1 cellular context compared by ENCODE assay signal in the genomic region with DNA sequence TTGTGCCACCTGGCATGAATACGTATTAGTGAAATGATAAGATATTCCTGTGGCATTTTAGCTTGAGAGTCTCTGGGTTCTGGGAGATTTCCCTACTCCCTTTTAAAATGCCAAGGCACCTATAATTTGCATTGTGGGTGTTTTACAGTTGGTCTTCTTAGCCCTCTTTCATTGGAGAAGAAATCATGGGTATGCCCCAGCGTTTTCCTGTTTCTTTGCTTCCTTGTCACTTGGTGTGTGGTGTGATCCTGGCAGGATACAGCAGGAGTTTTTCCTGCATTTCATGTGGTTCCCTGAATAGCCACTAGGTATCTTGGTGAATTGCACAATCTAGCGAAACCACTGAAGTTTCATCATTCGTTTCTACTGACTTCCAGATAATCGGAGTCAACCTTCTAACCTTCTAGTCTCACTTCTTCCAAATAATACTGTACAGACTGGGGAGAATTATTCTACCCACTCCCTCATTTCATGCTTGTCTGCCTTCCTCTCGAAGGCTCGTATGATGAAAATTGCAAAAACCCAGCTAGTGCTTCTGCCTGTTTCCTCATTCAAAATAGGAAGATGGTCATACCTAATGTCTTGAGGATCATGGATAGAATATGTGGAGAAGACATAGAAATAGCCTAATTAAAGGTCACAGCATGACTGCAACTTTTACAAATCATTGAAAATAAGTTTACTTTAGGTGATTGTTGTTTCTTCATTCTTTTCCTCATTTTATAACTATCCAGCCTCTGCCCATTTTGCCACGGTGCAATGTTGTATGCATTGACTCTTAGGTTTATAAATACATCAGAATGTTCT.
TF ChIP-seq lines count a peak whose summit lies in the region.

No MANE protein-coding gene starts in this region.

TF ChIP-seq in HepG2, 621 proteins besides CTCF, POLR2A, EP300 and RAD21 (continued from another document and continues in another):
- TF ChIP-seq, protein P1, sequence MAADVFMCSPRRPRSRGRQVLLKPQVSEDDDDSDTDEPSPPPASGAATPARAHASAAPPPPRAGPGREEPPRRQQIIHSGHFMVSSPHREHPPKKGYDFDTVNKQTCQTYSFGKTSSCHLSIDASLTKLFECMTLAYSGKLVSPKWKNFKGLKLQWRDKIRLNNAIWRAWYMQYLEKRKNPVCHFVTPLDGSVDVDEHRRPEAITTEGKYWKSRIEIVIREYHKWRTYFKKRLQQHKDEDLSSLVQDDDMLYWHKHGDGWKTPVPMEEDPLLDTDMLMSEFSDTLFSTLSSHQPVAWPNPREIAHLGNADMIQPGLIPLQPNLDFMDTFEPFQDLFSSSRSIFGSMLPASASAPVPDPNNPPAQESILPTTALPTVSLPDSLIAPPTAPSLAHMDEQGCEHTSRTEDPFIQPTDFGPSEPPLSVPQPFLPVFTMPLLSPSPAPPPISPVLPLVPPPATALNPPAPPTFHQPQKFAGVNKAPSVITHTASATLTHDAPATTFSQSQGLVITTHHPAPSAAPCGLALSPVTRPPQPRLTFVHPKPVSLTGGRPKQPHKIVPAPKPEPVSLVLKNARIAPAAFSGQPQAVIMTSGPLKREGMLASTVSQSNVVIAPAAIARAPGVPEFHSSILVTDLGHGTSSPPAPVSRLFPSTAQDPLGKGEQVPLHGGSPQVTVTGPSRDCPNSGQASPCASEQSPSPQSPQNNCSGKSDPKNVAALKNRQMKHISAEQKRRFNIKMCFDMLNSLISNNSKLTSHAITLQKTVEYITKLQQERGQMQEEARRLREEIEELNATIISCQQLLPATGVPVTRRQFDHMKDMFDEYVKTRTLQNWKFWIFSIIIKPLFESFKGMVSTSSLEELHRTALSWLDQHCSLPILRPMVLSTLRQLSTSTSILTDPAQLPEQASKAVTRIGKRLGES (CRISPR knock-in tag; IDR thresholded peaks at IDR 0.05; ENCODE audit: borderline replicate concordance), result no peak
- no peak for TF ChIP-seq ZC3H13 (CRISPR knock-in tag; IDR thresholded peaks at IDR 0.05)
- TF ChIP-seq, protein P2, sequence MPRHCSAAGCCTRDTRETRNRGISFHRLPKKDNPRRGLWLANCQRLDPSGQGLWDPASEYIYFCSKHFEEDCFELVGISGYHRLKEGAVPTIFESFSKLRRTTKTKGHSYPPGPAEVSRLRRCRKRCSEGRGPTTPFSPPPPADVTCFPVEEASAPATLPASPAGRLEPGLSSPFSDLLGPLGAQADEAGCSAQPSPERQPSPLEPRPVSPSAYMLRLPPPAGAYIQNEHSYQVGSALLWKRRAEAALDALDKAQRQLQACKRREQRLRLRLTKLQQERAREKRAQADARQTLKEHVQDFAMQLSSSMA (CRISPR knock-in tag; IDR thresholded peaks at IDR 0.05), result no peak
- TF ChIP-seq NFE2L1 (CRISPR knock-in tag; IDR thresholded peaks at IDR 0.05; ENCODE audit: borderline replicate concordance), result no peak
- no peak for TF ChIP-seq SMAD1 (CRISPR knock-in tag; IDR thresholded peaks at IDR 0.05; ENCODE audit: borderline replicate concordance, low read depth)
- TF ChIP-seq ZNF234 (CRISPR knock-in tag; conservative IDR thresholded peaks at IDR 0.05), result no peak
- TF ChIP-seq THAP11 (CRISPR knock-in tag; IDR thresholded peaks at IDR 0.05), result 0 out of 2 replicates have a peak, but pooled peaks have one; percentile 33
- no peak for TF ChIP-seq MTA3 (CRISPR knock-in tag; IDR thresholded peaks at IDR 0.05)
- peak; percentile 99 for TF ChIP-seq CEBPG (CRISPR knock-in tag; IDR thresholded peaks at IDR 0.05)
- no peak for TF ChIP-seq ZNF12 (CRISPR knock-in tag; IDR thresholded peaks at IDR 0.05)
- TF ChIP-seq, protein P3, sequence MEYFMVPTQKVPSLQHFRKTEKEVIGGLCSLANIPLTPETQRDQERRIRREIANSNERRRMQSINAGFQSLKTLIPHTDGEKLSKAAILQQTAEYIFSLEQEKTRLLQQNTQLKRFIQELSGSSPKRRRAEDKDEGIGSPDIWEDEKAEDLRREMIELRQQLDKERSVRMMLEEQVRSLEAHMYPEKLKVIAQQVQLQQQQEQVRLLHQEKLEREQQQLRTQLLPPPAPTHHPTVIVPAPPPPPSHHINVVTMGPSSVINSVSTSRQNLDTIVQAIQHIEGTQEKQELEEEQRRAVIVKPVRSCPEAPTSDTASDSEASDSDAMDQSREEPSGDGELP (IDR thresholded peaks at IDR 0.05; ENCODE audit: borderline replicate concordance, low read depth), result no peak
- TF ChIP-seq RXRB (CRISPR knock-in tag; IDR thresholded peaks at IDR 0.05; ENCODE audit: borderline replicate concordance), result no peak
- TF ChIP-seq, protein P4, sequence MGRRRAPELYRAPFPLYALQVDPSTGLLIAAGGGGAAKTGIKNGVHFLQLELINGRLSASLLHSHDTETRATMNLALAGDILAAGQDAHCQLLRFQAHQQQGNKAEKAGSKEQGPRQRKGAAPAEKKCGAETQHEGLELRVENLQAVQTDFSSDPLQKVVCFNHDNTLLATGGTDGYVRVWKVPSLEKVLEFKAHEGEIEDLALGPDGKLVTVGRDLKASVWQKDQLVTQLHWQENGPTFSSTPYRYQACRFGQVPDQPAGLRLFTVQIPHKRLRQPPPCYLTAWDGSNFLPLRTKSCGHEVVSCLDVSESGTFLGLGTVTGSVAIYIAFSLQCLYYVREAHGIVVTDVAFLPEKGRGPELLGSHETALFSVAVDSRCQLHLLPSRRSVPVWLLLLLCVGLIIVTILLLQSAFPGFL (CRISPR knock-in tag; IDR thresholded peaks at IDR 0.05), result no peak
- TF ChIP-seq HCFC1 (IDR thresholded peaks at IDR 0.05; ENCODE audit: low read depth, low read length), result no peak
- TF ChIP-seq AHR (CRISPR knock-in tag; IDR thresholded peaks at IDR 0.05), result no peak
- 0 out of 2 replicates have a peak, but pooled peaks have one; percentile 53 for TF ChIP-seq ZNF558 (CRISPR knock-in tag; IDR thresholded peaks at IDR 0.05; ENCODE audit: borderline replicate concordance)
- TF ChIP-seq SRSF4 (IDR thresholded peaks at IDR 0.05; ENCODE audit: low read depth, low read length, poor library complexity, severe bottlenecking), result no peak
- TF ChIP-seq ZNF296 (CRISPR knock-in tag; conservative IDR thresholded peaks at IDR 0.05), result no peak
- no peak for TF ChIP-seq RBAK (CRISPR knock-in tag; IDR thresholded peaks at IDR 0.05)
- TF ChIP-seq, protein P5, sequence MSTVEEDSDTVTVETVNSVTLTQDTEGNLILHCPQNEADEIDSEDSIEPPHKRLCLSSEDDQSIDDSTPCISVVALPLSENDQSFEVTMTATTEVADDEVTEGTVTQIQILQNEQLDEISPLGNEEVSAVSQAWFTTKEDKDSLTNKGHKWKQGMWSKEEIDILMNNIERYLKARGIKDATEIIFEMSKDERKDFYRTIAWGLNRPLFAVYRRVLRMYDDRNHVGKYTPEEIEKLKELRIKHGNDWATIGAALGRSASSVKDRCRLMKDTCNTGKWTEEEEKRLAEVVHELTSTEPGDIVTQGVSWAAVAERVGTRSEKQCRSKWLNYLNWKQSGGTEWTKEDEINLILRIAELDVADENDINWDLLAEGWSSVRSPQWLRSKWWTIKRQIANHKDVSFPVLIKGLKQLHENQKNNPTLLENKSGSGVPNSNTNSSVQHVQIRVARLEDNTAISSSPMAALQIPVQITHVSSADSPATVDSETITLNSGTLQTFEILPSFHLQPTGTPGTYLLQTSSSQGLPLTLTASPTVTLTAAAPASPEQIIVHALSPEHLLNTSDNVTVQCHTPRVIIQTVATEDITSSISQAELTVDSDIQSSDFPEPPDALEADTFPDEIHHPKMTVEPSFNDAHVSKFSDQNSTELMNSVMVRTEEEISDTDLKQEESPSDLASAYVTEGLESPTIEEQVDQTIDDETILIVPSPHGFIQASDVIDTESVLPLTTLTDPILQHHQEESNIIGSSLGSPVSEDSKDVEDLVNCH (CRISPR knock-in tag; IDR thresholded peaks at IDR 0.05), result no peak
- peak; percentile 24 for TF ChIP-seq TBL1XR1 (IDR thresholded peaks at IDR 0.05; ENCODE audit: borderline replicate concordance, low read length, partially characterized antibody)
- no peak for TF ChIP-seq HNRNPL (IDR thresholded peaks at IDR 0.05; ENCODE audit: low read depth, low read length)
- TF ChIP-seq ZNF713 (CRISPR knock-in tag; IDR thresholded peaks at IDR 0.05), result no peak
- no peak for TF ChIP-seq YEATS2 (CRISPR knock-in tag; IDR thresholded peaks at IDR 0.05; ENCODE audit: borderline replicate concordance)
- TF ChIP-seq ZNF775 (CRISPR knock-in tag; IDR thresholded peaks at IDR 0.05; ENCODE audit: borderline replicate concordance), result no peak
- no peak for TF ChIP-seq AKAP8 (CRISPR knock-in tag; IDR thresholded peaks at IDR 0.05)
- TF ChIP-seq PHF21A (CRISPR knock-in tag; IDR thresholded peaks at IDR 0.05), result no peak
- TF ChIP-seq, protein P6, sequence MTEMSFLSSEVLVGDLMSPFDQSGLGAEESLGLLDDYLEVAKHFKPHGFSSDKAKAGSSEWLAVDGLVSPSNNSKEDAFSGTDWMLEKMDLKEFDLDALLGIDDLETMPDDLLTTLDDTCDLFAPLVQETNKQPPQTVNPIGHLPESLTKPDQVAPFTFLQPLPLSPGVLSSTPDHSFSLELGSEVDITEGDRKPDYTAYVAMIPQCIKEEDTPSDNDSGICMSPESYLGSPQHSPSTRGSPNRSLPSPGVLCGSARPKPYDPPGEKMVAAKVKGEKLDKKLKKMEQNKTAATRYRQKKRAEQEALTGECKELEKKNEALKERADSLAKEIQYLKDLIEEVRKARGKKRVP (CRISPR knock-in tag; IDR thresholded peaks at IDR 0.05), result peak; percentile 63 to 95; a peak in 2 of 4 replicates
- TF ChIP-seq, protein P7, sequence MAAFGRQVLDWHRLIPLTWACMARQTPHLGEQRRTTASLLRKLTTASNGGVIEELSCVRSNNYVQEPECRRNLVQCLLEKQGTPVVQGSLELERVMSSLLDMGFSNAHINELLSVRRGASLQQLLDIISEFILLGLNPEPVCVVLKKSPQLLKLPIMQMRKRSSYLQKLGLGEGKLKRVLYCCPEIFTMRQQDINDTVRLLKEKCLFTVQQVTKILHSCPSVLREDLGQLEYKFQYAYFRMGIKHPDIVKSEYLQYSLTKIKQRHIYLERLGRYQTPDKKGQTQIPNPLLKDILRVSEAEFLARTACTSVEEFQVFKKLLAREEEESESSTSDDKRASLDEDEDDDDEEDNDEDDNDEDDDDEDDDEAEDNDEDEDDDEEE (CRISPR knock-in tag; IDR thresholded peaks at IDR 0.05), result no peak
- TF ChIP-seq, protein P8, sequence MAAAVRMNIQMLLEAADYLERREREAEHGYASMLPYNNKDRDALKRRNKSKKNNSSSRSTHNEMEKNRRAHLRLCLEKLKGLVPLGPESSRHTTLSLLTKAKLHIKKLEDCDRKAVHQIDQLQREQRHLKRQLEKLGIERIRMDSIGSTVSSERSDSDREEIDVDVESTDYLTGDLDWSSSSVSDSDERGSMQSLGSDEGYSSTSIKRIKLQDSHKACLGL (CRISPR knock-in tag; IDR thresholded peaks at IDR 0.05), result no peak
- TF ChIP-seq ZNF331 (CRISPR knock-in tag; IDR thresholded peaks at IDR 0.05), result peak; percentile 49; the same call in 1 of the 2 replicates
- 0 out of 2 replicates have a peak, but pooled peaks have one; percentile 9 for TF ChIP-seq RARA (CRISPR knock-in tag; IDR thresholded peaks at IDR 0.05)
- TF ChIP-seq ZNF446 (CRISPR knock-in tag; IDR thresholded peaks at IDR 0.05), result no peak
- TF ChIP-seq ZNF543 (CRISPR knock-in tag; IDR thresholded peaks at IDR 0.05), result no peak
- TF ChIP-seq, protein P9, sequence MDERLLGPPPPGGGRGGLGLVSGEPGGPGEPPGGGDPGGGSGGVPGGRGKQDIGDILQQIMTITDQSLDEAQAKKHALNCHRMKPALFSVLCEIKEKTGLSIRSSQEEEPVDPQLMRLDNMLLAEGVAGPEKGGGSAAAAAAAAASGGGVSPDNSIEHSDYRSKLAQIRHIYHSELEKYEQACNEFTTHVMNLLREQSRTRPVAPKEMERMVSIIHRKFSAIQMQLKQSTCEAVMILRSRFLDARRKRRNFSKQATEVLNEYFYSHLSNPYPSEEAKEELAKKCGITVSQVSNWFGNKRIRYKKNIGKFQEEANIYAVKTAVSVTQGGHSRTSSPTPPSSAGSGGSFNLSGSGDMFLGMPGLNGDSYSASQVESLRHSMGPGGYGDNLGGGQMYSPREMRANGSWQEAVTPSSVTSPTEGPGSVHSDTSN (CRISPR knock-in tag; IDR thresholded peaks at IDR 0.05), result no peak
- TF ChIP-seq NR1H2 (CRISPR knock-in tag; IDR thresholded peaks at IDR 0.05; ENCODE audit: borderline replicate concordance, low read depth), result no peak
- TF ChIP-seq, protein P10, sequence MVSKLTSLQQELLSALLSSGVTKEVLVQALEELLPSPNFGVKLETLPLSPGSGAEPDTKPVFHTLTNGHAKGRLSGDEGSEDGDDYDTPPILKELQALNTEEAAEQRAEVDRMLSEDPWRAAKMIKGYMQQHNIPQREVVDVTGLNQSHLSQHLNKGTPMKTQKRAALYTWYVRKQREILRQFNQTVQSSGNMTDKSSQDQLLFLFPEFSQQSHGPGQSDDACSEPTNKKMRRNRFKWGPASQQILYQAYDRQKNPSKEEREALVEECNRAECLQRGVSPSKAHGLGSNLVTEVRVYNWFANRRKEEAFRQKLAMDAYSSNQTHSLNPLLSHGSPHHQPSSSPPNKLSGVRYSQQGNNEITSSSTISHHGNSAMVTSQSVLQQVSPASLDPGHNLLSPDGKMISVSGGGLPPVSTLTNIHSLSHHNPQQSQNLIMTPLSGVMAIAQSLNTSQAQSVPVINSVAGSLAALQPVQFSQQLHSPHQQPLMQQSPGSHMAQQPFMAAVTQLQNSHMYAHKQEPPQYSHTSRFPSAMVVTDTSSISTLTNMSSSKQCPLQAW (CRISPR knock-in tag; IDR thresholded peaks at IDR 0.05), result no peak
- TF ChIP-seq, protein P11, sequence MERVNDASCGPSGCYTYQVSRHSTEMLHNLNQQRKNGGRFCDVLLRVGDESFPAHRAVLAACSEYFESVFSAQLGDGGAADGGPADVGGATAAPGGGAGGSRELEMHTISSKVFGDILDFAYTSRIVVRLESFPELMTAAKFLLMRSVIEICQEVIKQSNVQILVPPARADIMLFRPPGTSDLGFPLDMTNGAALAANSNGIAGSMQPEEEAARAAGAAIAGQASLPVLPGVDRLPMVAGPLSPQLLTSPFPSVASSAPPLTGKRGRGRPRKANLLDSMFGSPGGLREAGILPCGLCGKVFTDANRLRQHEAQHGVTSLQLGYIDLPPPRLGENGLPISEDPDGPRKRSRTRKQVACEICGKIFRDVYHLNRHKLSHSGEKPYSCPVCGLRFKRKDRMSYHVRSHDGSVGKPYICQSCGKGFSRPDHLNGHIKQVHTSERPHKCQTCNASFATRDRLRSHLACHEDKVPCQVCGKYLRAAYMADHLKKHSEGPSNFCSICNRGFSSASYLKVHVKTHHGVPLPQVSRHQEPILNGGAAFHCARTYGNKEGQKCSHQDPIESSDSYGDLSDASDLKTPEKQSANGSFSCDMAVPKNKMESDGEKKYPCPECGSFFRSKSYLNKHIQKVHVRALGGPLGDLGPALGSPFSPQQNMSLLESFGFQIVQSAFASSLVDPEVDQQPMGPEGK (CRISPR knock-in tag; IDR thresholded peaks at IDR 0.05), result 0 out of 2 replicates have a peak, but pooled peaks have one; percentile 13
- TF ChIP-seq TCF12 (IDR thresholded peaks at IDR 0.05), result no peak
- no peak for TF ChIP-seq TCF12 (CRISPR knock-in tag; IDR thresholded peaks at IDR 0.05)
- TF ChIP-seq, protein P12, sequence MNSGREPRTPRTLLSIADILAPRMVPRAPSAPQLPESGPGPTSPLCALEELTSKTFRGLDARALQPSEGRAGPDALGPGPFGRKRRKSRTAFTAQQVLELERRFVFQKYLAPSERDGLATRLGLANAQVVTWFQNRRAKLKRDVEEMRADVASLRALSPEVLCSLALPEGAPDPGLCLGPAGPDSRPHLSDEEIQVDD (CRISPR knock-in tag; IDR thresholded peaks at IDR 0.05; ENCODE audit: borderline replicate concordance), result no peak
- no peak for TF ChIP-seq NAIF1 (CRISPR knock-in tag; IDR thresholded peaks at IDR 0.05; ENCODE audit: borderline replicate concordance)
- no peak for TF ChIP-seq ZNF101 (CRISPR knock-in tag; IDR thresholded peaks at IDR 0.05; ENCODE audit: borderline replicate concordance, low read depth)
- no peak for TF ChIP-seq AGO1 (IDR thresholded peaks at IDR 0.05; ENCODE audit: low read depth, low read length, poor library complexity, severe bottlenecking)
